ENCODE assay signal across 1 cellular context in genomic region chr1:31297273-31298247, GRCh38.
TF ChIP-seq lines count a peak whose summit lies in the region.

No MANE protein-coding gene starts in this region.

TF ChIP-seq in SK-N-SH, 30 proteins besides CTCF, POLR2A, EP300 and RAD21 (continued from another document):
- no peak for TF ChIP-seq TAF1 (IDR thresholded peaks at IDR 0.05; ENCODE audit: borderline replicate concordance, low read depth, low read length)
- TF ChIP-seq FOSL2 (IDR thresholded peaks at IDR 0.05; ENCODE audit: borderline replicate concordance, low read depth) = no peak
- TF ChIP-seq PBX3 (IDR thresholded peaks at IDR 0.05) = no peak
- no peak for TF ChIP-seq RXRA (IDR thresholded peaks at IDR 0.05; ENCODE audit: borderline replicate concordance, low read depth)
- no peak for TF ChIP-seq ZBTB33 (IDR thresholded peaks at IDR 0.05; ENCODE audit: borderline replicate concordance, low read depth)
